8 cellular contexts compared by ENCODE assay signal in the genomic region with DNA sequence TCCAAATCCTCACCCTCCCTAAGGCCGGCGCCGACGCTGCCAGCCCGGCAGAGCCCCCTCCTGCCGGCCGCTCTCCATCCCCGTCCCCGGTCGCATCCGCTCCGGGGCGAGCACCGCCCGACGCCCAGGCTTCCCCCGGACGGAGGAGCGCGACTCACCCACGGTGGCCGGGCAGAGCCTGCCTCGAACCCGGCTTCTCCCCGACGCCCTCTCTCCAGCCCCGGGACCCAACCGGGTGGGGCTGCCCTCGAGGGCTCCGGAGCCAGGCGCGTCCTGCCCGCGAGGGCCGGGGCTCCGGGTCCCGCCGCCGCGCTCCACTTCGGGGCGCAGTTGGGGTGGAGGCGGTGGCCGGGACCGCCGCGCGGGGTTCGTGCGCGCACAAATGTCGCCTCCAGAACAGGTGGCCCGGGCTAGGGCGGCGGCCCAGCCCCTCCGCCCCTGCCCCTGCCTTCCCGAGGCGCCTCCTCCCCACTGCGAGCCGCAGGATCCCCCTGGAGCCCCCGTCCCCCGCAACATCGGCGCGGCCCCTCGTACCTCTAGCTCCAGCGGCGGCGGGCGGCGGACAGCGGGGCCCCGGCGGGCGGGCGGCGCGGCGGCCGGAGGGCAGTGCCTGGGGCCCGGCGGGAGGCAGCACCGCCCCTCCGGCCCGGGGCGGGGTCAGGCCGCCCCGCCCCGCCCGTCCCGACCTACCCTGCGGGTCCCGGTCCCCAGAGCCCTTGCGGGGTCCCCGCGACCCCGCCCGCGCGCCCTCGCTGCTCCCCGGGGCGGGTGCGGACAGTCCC. TPM values are rescaled to one million over a fixed set of nuclear protein-coding genes. Genes with fewer than 3 reads are reported as not detected.
A peak's percentile ranks its signal among the peaks of the same experiment; 100 is the strongest.
DNase-seq lines count a peak whose midpoint lies in the region; ATAC-seq, FAIRE-seq and TF ChIP-seq lines count a peak whose summit lies in the region.

A4GALT (minus strand) TSS at position 608 of the 782 bp plus-strand sequence. CDS start 26,919 bp downstream, outside the sequence.

- SMC1A ChIA-PET in GM12878 (lab: Charles Lee; ENCODE audit: uncharacterized antibody, unreplicated experiment) = no interaction called here

- no peaks in the 10 kb centered on the region for H3K9me3 ChIP-seq in BLaER1 treated with 17β-estradiol and CSF1 and Interleukin-3, amounts not matched to agents 10 nM and 100 nM (replicated peaks in 1 of 11)
- H3K9me3 ChIP-seq in GM12878 (replicated peaks; ENCODE audit: control insufficient read depth, insufficient read depth, low read length) = no peaks in the 10 kb centered on the region

- TF ChIP-seq RAD21 in GM12878 (IDR thresholded peaks at IDR 0.05; ENCODE audit: insufficient read depth, low read depth, low read length) = no peak

- intact Hi-C loops in GM12878 (cut with micrococcal nuclease; ENCODE audit: unreplicated experiment) = no loop called here

- ATAC-seq in HG02798 (IDR thresholded peaks at IDR 0.05; ENCODE audit: poor library complexity, unreplicated experiment) = peak; percentile 40
- peak; percentile 33 for ATAC-seq in GM12878
- peak; percentile 22 for ATAC-seq in stimulated activated effector memory CD8-positive, alpha-beta T cell treated with anti-CD3 and anti-CD28 coated beads, Interleukin-12 subunit alpha, Interleukin-12 subunit beta, amount 100 ng/mL, for 72 hours
- ATAC-seq in GM21447 (IDR thresholded peaks at IDR 0.05; ENCODE audit: unreplicated experiment) = no peak
- no peak for ATAC-seq in HG03354 (IDR thresholded peaks at IDR 0.05; ENCODE audit: poor library complexity, severe bottlenecking, unreplicated experiment)

- peaks cover 34% of the 10 kb centered on the region for H3K4me1 Mint-ChIP-seq in stimulated activated effector memory CD8-positive, alpha-beta T cell treated with anti-CD3 and anti-CD28 coated beads, Interleukin-12 subunit alpha, Interleukin-12 subunit beta, amount 100 ng/mL, for 72 hours

- peaks cover 72 to 96% (median 77%) of the 10 kb centered on the region in 11 experiments for H3K27me3 ChIP-seq in BLaER1 treated with 17β-estradiol and CSF1 and Interleukin-3, amounts not matched to agents 10 nM and 100 nM
- H3K27me3 ChIP-seq in GM12878 (replicated peaks in 1 of 2; ENCODE audit: control insufficient read depth in 2 of 2, insufficient read depth in 2 of 2, low read length in 1 of 2) = no peaks in the 10 kb centered on the region; a peak in 1 of 4 replicates

- under 1% methylated on average over 32 of the region's 104 CpGs for WGBS in GM12878 (ENCODE audit: insufficient coverage, insufficient replicate concordance, low lambda C conversion rate, missing lambda C conversion rate)

- H3K36me3 Mint-ChIP-seq in stimulated activated effector memory CD8-positive, alpha-beta T cell treated with anti-CD3 and anti-CD28 coated beads, Interleukin-12 subunit alpha, Interleukin-12 subunit beta, amount 100 ng/mL, for 72 hours = no peaks in the 10 kb centered on the region

- peak within 1 kb of the TSS; percentile 0 to 59 (median 52); a peak in 19 of 22 replicates for H3K9ac ChIP-seq in BLaER1 treated with 17β-estradiol and CSF1 and Interleukin-3, amounts not matched to agents 10 nM and 100 nM
- peak within 1 kb of the TSS; percentile 70 for H3K9ac ChIP-seq in GM12878 (ENCODE audit: control insufficient read depth, insufficient read depth, low read length)

- H3K4me3 ChIP-seq in BLaER1 treated with 17β-estradiol and CSF1 and Interleukin-3, amounts not matched to agents 10 nM and 100 nM = peak within 1 kb of the TSS; percentile 51 to 69 (median 57)
- peak within 1 kb of the TSS; percentile 76 for H3K4me3 ChIP-seq in GM12878

- H3K4me1 ChIP-seq in BLaER1 treated with 17β-estradiol and CSF1 and Interleukin-3, amounts not matched to agents 10 nM and 100 nM = peaks cover 21 to 49% (median 41%) of the 10 kb centered on the region in 10 experiments
- peaks cover 31% of the 10 kb centered on the region for H3K4me1 ChIP-seq in GM12878 (ENCODE audit: control insufficient read depth, insufficient read depth, low read length)

- no peak for TF ChIP-seq POLR2A in GM12878 (IDR thresholded peaks at IDR 0.05; ENCODE audit: low read depth, low read length)

- peaks cover 20% of the 10 kb centered on the region for H3K79me2 ChIP-seq in GM12878 (ENCODE audit: control insufficient read depth, insufficient read depth, low read length)

- H4K20me1 ChIP-seq in BLaER1 treated with 17β-estradiol and CSF1 and Interleukin-3, amounts not matched to agents 10 nM and 100 nM = peaks cover 0 to 63% (median 17%) of the 10 kb centered on the region in 11 experiments; a peak in 15 of 22 replicates
- H4K20me1 ChIP-seq in GM12878 (ENCODE audit: control insufficient read depth, insufficient read depth) = no peaks in the 10 kb centered on the region

- CTCF ChIA-PET in GM12878 (lab: Yijun Ruan, JAX) = no interaction called here

- DNase-seq in GM12878 (ENCODE audit: low read depth, low spot score) (no peak), iPS-NIHi7 (ENCODE audit: extremely low spot score) (peak; percentile 72), activated gamma-delta T cell treated with Interleukin-2 at 50 U/mL for 16 hours (no peak)
- DNase-seq in stimulated activated effector memory CD8-positive, alpha-beta T cell treated with anti-CD3 and anti-CD28 coated beads, Interleukin-12 subunit alpha, Interleukin-12 subunit beta, amount 100 ng/mL, for 72 hours (ENCODE audit: low spot score in 2 of 2) = peak in 1 of 2 donors; percentile 53

- FAIRE-seq in GM12878 (lab: Jason Lieb, UNC) = no peak

- H3K4me3 Mint-ChIP-seq in stimulated activated effector memory CD8-positive, alpha-beta T cell treated with anti-CD3 and anti-CD28 coated beads, Interleukin-12 subunit alpha, Interleukin-12 subunit beta, amount 100 ng/mL, for 72 hours = peak within 1 kb of the TSS; percentile 66

- peak within 1 kb of the TSS; percentile 31 for H2AFZ ChIP-seq in GM12878 (ENCODE audit: control insufficient read depth, low read depth, low read length)

- TF ChIP-seq CTCF in GM12878 (IDR thresholded peaks at IDR 0.05 in 2 of 3, conservative IDR thresholded peaks at IDR 0.05 in 1 of 3; ENCODE audit: control insufficient read depth in 2 of 3, extremely low read depth in 1 of 3, insufficient read depth in 1 of 3, low read depth in 3 of 3, low read length in 3 of 3) = no peak

- H3K27ac ChIP-seq in BLaER1 treated with 17β-estradiol and CSF1 and Interleukin-3, amounts not matched to agents 10 nM and 100 nM = no peak within 1 kb of the TSS
- H3K27ac ChIP-seq in GM12878 (ENCODE audit: control insufficient read depth, insufficient read depth) = peak within 1 kb of the TSS; percentile 58

- no peaks in the 10 kb centered on the region for H3K9me3 Mint-ChIP-seq in stimulated activated effector memory CD8-positive, alpha-beta T cell treated with anti-CD3 and anti-CD28 coated beads, Interleukin-12 subunit alpha, Interleukin-12 subunit beta, amount 100 ng/mL, for 72 hours

- no TSS peak for BruUV-seq in GM12878 (replicated peaks; lab: Mats Ljungman, UMichigan)

- H3K4me2 ChIP-seq in BLaER1 treated with 17β-estradiol and CSF1 and Interleukin-3, amounts not matched to agents 10 nM and 100 nM = peak within 1 kb of the TSS; percentile 81 to 98 (median 92)
- peak within 1 kb of the TSS; percentile 90 for H3K4me2 ChIP-seq in GM12878 (ENCODE audit: control insufficient read depth, insufficient read depth)

- in situ Hi-C loops in GM12878 (cut with MboI) = no loop called here

- POLR2A ChIA-PET in GM12878 (lab: Charles Lee) = interaction anchor here (0.6 to 1.5 kb wide), 4 partner anchors 37 to 137 kb away, joined by 3 to 4 read pairs (median 3); no protein-coding TSS in a partner anchor

- TF ChIP-seq EP300 in GM12878 (IDR thresholded peaks at IDR 0.05; ENCODE audit: borderline replicate concordance in 1 of 2, control insufficient read depth in 1 of 2, low read depth in 2 of 2, low read length in 2 of 2) = no peak

- H3K27ac Mint-ChIP-seq in stimulated activated effector memory CD8-positive, alpha-beta T cell treated with anti-CD3 and anti-CD28 coated beads, Interleukin-12 subunit alpha, Interleukin-12 subunit beta, amount 100 ng/mL, for 72 hours = no peak within 1 kb of the TSS

- RAD21 ChIA-PET in GM12878 (lab: Charles Lee; ENCODE audit: unreplicated experiment) = interaction anchor here (1.6 kb wide), 2 partner anchors 16 to 32 kb away, joined by 3 read pairs; no protein-coding TSS in a partner anchor

- no peaks in the 10 kb centered on the region for H3K36me3 ChIP-seq in BLaER1 treated with 17β-estradiol and CSF1 and Interleukin-3, amounts not matched to agents 10 nM and 100 nM
- no peaks in the 10 kb centered on the region for H3K36me3 ChIP-seq in GM12878 (ENCODE audit: control insufficient read depth in 2 of 2, insufficient read depth in 2 of 2, low read length in 1 of 2)

TF ChIP-seq in GM12878, 131 proteins besides CTCF, POLR2A, EP300 and RAD21 (continues in another document):
- TF ChIP-seq LARP7 (IDR thresholded peaks at IDR 0.05) (0 out of 2 replicates have a peak, but pooled peaks have one; percentile 31), BMI1 (IDR thresholded peaks at IDR 0.05; ENCODE audit: borderline replicate concordance) (no peak), IKZF1 (conservative IDR thresholded peaks at IDR 0.05) (peak; percentile 27; the same call in 1 of the 2 replicates)

RNA-seq across cellular contexts. Expression of gene A4GALT, which starts in this region (rescaled TPM):
- 22.1 and 26.5 TPM in 2 replicates for total RNA-seq in GM12878 (2013; cell fraction: nucleolus; rRNA removed)
- total RNA-seq in GM12878 (2014; rRNA removed) = 1.6 and 2.3 TPM in 2 replicates
- total RNA-seq in GM12878 (2014; rRNA removed; fragmentation: Illumina TruSeq; extraction: Trizol) = 0.51 and 1.1 TPM in 2 replicates
- 2.6 TPM in 2 replicates for total RNA-seq in GM12878 (2021)
- 1.0 TPM for polyA plus RNA-seq in GM12878 (2011; ENCODE audit: low read depth)
- polyA plus RNA-seq in GM12878 (2011; rRNA removed) = 1.8 and 3.9 TPM in 2 replicates
- 5.5 and 6.8 TPM in 2 replicates for polyA plus RNA-seq in GM12878 (2011; cell fraction: cytosol; rRNA removed)
- polyA plus RNA-seq in GM12878 (2011; cell fraction: nucleus; rRNA removed) = 8.8 and 12.0 TPM in 2 replicates
- 6.2 and 8.3 TPM in 2 replicates for polyA plus RNA-seq in GM12878 (2012)
- 0.25 TPM in 1 of 2 replicates, not detected in the other for polyA plus RNA-seq in GM12878 (2014; fragmentation: Illumina TruSeq; extraction: Trizol)
- under 1 TPM in 1 of 2 experiments, not detected in 1; 0.04 TPM for polyA plus RNA-seq in GM12878 (2014; fragmentation: Nextera tagmentation; extraction: Ambion mirVana)
- 2.6 and 2.7 TPM in 2 replicates for polyA plus RNA-seq in GM12878 (2014; rRNA removed)
- polyA plus RNA-seq in GM12878 (2016; fragmentation: Nextera tagmentation; extraction: Ambion mirVana) = 1 to 10 TPM; 2.2 to 3.4 TPM
- 3.7 and 8.6 TPM in 2 replicates for polyA minus RNA-seq in GM12878 (2011; rRNA and poly(A)+ RNA removed)
- polyA minus RNA-seq in GM12878 (2011; cell fraction: cytosol; rRNA and poly(A)+ RNA removed) = 3.5 and 5.2 TPM in 2 replicates
- 3.5 and 6.6 TPM in 2 replicates for polyA minus RNA-seq in GM12878 (2011; cell fraction: nucleus; rRNA and poly(A)+ RNA removed)

Comparison
In these comparisons a context has a peak if more than half of its experiments do, and no peak if none do; other contexts are left out.
1. ATAC-seq: peak in HG02798 (single experiment), GM12878 (single experiment) and stimulated activated effector memory CD8-positive, alpha-beta T cell treated with anti-CD3 and anti-CD28 coated beads, Interleukin-12 subunit alpha, Interleukin-12 subunit beta, amount 100 ng/mL, for 72 hours (single experiment); none in GM21447 (single experiment) and HG03354 (single experiment).